In genomic region chr6:122491915-122492537, GRCh38 we compare ENCODE assay signal across 8 cellular contexts. TPM values are rescaled to one million over a fixed set of nuclear protein-coding genes. Genes with fewer than 3 reads are reported as not detected.
A peak's percentile ranks its signal among the peaks of the same experiment; 100 is the strongest.
DNase-seq lines count a peak whose midpoint lies in the region; TF ChIP-seq lines count a peak whose summit lies in the region.

No MANE protein-coding gene starts in this region.

- CTCF ChIA-PET in HEK293 (lab: Yijun Ruan, JAX): interaction anchor here (0.5 to 8.1 kb wide), 67 partner anchors 9 to 1172 kb away, joined by 3 to 222 read pairs (median 4); partner anchors contain the start of genes PKIB, SERINC1 and SMPDL3A

- H3K79me1 ChIP-seq in trophoblast cell (ENCODE audit: low read length): no peaks in the 10 kb centered on the region

- H3K18ac ChIP-seq in trophoblast cell (ENCODE audit: low read length): no peak overlapping the region

- intact Hi-C loops in uterus (cut with DNase I; ENCODE audit: low total_unique reads): no loop called here

- no peaks in the 10 kb centered on the region for H3K79me2 ChIP-seq in trophoblast cell (ENCODE audit: control insufficient read depth, insufficient read depth, low read length, poor library complexity)

- no peaks in the 10 kb centered on the region for H3K4me1 ChIP-seq in HEK293 (ENCODE audit: control insufficient read depth, insufficient read depth, low read length)
- H3K4me1 ChIP-seq in trophoblast cell (ENCODE audit: control insufficient read depth in 1 of 2, insufficient read depth in 2 of 2, low read length in 2 of 2): peaks cover 0 to 6% of the 10 kb centered on the region in 2 experiments
- no peaks in the 10 kb centered on the region for H3K4me1 ChIP-seq in uterus

- H2AFZ ChIP-seq in trophoblast cell (ENCODE audit: insufficient read depth, low read length, poor library complexity): no peak overlapping the region

- H3K9ac ChIP-seq in trophoblast cell (ENCODE audit: low read length): no peak overlapping the region

- no peak overlapping the region for H2BK120ac ChIP-seq in trophoblast cell (ENCODE audit: insufficient read depth, low read length, poor library complexity)

- no peak overlapping the region for H4K8ac ChIP-seq in trophoblast cell (ENCODE audit: low read depth, low read length)

- no peak overlapping the region for H3K4ac ChIP-seq in trophoblast cell (ENCODE audit: low read depth, low read length)

- no CpG with 5 or more reads among the region's 7 CpGs for WGBS in trophoblast cell (ENCODE audit: extremely low coverage, insufficient coverage, insufficient read length)

- POLR2A ChIA-PET in HEK293 (lab: Yijun Ruan, JAX): no interaction called here

- H3K36me3 ChIP-seq in HEK293 (ENCODE audit: control insufficient read depth in 2 of 2, insufficient read depth in 1 of 2, low read length in 2 of 2): no peaks in the 10 kb centered on the region
- H3K36me3 ChIP-seq in MG63: no peaks in the 10 kb centered on the region
- H3K36me3 ChIP-seq in trophoblast cell (ENCODE audit: control insufficient read depth in 1 of 2, insufficient read depth in 2 of 2, low read length in 2 of 2): peaks cover 8 to 11% of the 10 kb centered on the region in 2 experiments
- H3K36me3 ChIP-seq in uterus: no peaks in the 10 kb centered on the region

- TF ChIP-seq POLR2A in uterus (IDR thresholded peaks at IDR 0.05): no peak

- H4K12ac ChIP-seq in trophoblast cell (ENCODE audit: low read depth, low read length): no peak overlapping the region

- no peaks in the 10 kb centered on the region for H3K9me3 ChIP-seq in HEK293 (ENCODE audit: control insufficient read depth, insufficient read depth, low read depth, low read length)
- no peaks in the 10 kb centered on the region for H3K9me3 ChIP-seq in MG63
- no peaks in the 10 kb centered on the region for H3K9me3 ChIP-seq in trophoblast cell (ENCODE audit: insufficient read depth, low read depth, low read length)
- no peaks in the 10 kb centered on the region for H3K9me3 ChIP-seq in uterus

- no peak overlapping the region for H3K14ac ChIP-seq in trophoblast cell (ENCODE audit: low read length)

- DNase-seq in GM12865 (ENCODE audit: low read depth) (peak; percentile 73), MG63 (peak; percentile 60), SHP77 (lab: John Stamatoyannopoulos, UW) (peak; percentile 74 to 77), foreskin melanocyte (peak; percentile 75), trophoblast cell (peak; percentile 59 to 78), uterus (peak; percentile 51 to 54)
- DNase-seq in activated T-helper 9 cell treated with anti-CD3 and anti-CD28 coated beads, Interleukin-2, amount 50 U/mL, for 16 hours (ENCODE audit: low read depth): peak; percentile 31

- H3K27ac ChIP-seq in HEK293 (ENCODE audit: extremely low read depth, low read depth, low read length) (no peak overlapping the region), trophoblast cell (ENCODE audit: low read depth, low read length) (no peak overlapping the region), uterus (no peak overlapping the region)

- no peak overlapping the region for H2BK5ac ChIP-seq in trophoblast cell (ENCODE audit: low read depth, low read length, poor library complexity)

- no peak overlapping the region for H4K91ac ChIP-seq in trophoblast cell (ENCODE audit: low read depth, low read length)

- H3K23ac ChIP-seq in trophoblast cell (ENCODE audit: low read length): no peak overlapping the region

- no peak overlapping the region for H3K4me2 ChIP-seq in trophoblast cell (ENCODE audit: low read length)

- TF ChIP-seq CTCF in GM12865 (IDR thresholded peaks at IDR 0.05; ENCODE audit: insufficient read depth, low read depth, low read length, missing control alignments) (peak; percentile 82), HEK293 (tag by site-specific recombination; IDR thresholded peaks at IDR 0.05) (peak; percentile 53), uterus (IDR thresholded peaks at IDR 0.05) (peak; percentile 53 to 78 (median 67))

- no peak overlapping the region for H2AK5ac ChIP-seq in trophoblast cell (ENCODE audit: low read length)

- H3K4me3 ChIP-seq in GM12865 (ENCODE audit: low read depth, low read length): no peak overlapping the region
- no peak overlapping the region for H3K4me3 ChIP-seq in HEK293 (ENCODE audit: low read depth, low read length)
- H3K4me3 ChIP-seq in MG63: no peak overlapping the region
- H3K4me3 ChIP-seq in trophoblast cell (ENCODE audit: low read depth, low read length): no peak overlapping the region
- no peak overlapping the region for H3K4me3 ChIP-seq in uterus

- H2BK12ac ChIP-seq in trophoblast cell (ENCODE audit: low read length): no peak overlapping the region

- H3K27me3 ChIP-seq in MG63 (no peaks in the 10 kb centered on the region), trophoblast cell (ENCODE audit: insufficient read depth, low read length) (no peaks in the 10 kb centered on the region), uterus (no peaks in the 10 kb centered on the region)

TF ChIP-seq in HEK293, 187 proteins besides CTCF, POLR2A, EP300 and RAD21 (continues in another document):
- TF ChIP-seq ZSCAN30 (tag by site-specific recombination; IDR thresholded peaks at IDR 0.05) (0 out of 2 replicates have a peak, but pooled peaks have one; percentile 12), ZNF518A (tag by site-specific recombination; conservative IDR thresholded peaks at IDR 0.05; ENCODE audit: low read depth) (0 out of 2 replicates have a peak, but pooled peaks have one; percentile 19), ZNF776 (tag by site-specific recombination; IDR thresholded peaks at IDR 0.05; ENCODE audit: borderline replicate concordance) (no peak), ZNF132 (tag by site-specific recombination; IDR thresholded peaks at IDR 0.05; ENCODE audit: borderline replicate concordance) (no peak), ZSCAN4 (tag by site-specific recombination; IDR thresholded peaks at IDR 0.05) (no peak), ZBTB7A (tag by site-specific recombination; IDR thresholded peaks at IDR 0.05; ENCODE audit: low read depth) (no peak), ZNF654 (tag by site-specific recombination; IDR thresholded peaks at IDR 0.05; ENCODE audit: low read depth) (peak; percentile 91), BCL6B (tag by site-specific recombination; IDR thresholded peaks at IDR 0.05) (no peak), ZBTB48 (tag by site-specific recombination; IDR thresholded peaks at IDR 0.05) (peak; percentile 92)

RNA-seq across cellular contexts. Expression of gene SERINC1, which starts 20.4 kb away (rescaled TPM):
- total RNA-seq in MG63 (2014; rRNA removed; shearing (Covaris generic); ENCODE audit: low replicate concordance): 50.5 and 77.6 TPM in 2 replicates
- polyA plus RNA-seq in trophoblast cell (2013): 82.6 and 84.7 TPM in 2 replicates
- 100 to 1,000 TPM; 136 to 354 (median 237) TPM for total RNA-seq in uterus
